In the genomic region with DNA sequence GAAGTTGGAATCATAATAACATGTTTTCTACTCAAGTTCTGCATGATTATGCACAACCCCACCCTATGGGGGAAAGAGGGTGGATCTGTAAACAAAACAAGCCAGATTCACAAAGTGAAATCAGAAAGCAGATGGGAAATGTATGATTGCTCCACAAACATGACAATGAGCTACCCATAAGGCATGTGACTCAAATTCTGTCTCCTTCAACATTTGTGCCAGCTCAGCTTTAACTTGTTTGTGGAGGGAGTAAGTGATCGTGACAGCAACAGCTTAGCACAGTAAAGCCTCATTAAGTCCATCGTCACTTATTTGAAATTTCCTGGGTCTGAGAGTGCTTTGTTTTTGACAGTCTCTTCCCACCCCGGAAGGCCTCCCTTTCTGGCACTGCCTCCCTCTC, we compare ENCODE assay signal across 1 cellular context.
TF ChIP-seq lines count a peak whose summit lies in the region.

No MANE protein-coding gene starts in this region.

TF ChIP-seq in H1, 55 proteins besides CTCF, POLR2A, EP300 and RAD21:
- TF ChIP-seq SIN3A (conservative IDR thresholded peaks at IDR 0.05 in 1 of 2, IDR thresholded peaks at IDR 0.05 in 1 of 2; ENCODE audit: low read depth in 1 of 2, low read length in 2 of 2) = no peak
- TF ChIP-seq, protein P1, sequence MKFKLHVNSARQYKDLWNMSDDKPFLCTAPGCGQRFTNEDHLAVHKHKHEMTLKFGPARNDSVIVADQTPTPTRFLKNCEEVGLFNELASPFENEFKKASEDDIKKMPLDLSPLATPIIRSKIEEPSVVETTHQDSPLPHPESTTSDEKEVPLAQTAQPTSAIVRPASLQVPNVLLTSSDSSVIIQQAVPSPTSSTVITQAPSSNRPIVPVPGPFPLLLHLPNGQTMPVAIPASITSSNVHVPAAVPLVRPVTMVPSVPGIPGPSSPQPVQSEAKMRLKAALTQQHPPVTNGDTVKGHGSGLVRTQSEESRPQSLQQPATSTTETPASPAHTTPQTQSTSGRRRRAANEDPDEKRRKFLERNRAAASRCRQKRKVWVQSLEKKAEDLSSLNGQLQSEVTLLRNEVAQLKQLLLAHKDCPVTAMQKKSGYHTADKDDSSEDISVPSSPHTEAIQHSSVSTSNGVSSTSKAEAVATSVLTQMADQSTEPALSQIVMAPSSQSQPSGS (IDR thresholded peaks at IDR 0.05; ENCODE audit: low read length) = no peak
- TF ChIP-seq KDM5A (IDR thresholded peaks at IDR 0.05; ENCODE audit: low read length) = no peak
- no peak for TF ChIP-seq SP2 (IDR thresholded peaks at IDR 0.05; ENCODE audit: low read length)
- no peak for TF ChIP-seq TEAD4 (IDR thresholded peaks at IDR 0.05; ENCODE audit: low read depth, low read length)
- TF ChIP-seq CBX8 (IDR thresholded peaks at IDR 0.05; ENCODE audit: borderline replicate concordance, low read depth, low read length) = no peak
- TF ChIP-seq POLR2AphosphoS5 (IDR thresholded peaks at IDR 0.05; ENCODE audit: low read depth, low read length) = no peak
- TF ChIP-seq, protein P2, sequence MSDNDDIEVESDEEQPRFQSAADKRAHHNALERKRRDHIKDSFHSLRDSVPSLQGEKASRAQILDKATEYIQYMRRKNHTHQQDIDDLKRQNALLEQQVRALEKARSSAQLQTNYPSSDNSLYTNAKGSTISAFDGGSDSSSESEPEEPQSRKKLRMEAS (IDR thresholded peaks at IDR 0.05) = no peak
- TF ChIP-seq CHD1 (IDR thresholded peaks at IDR 0.05; ENCODE audit: low read depth, low read length) = no peak
- TF ChIP-seq SP4 (IDR thresholded peaks at IDR 0.05; ENCODE audit: low read length) = no peak
- TF ChIP-seq PHF8 (conservative IDR thresholded peaks at IDR 0.05; ENCODE audit: low read depth, low read length) = no peak
- TF ChIP-seq ZNF274 (IDR thresholded peaks at IDR 0.05; ENCODE audit: borderline replicate concordance, extremely low read depth, low read length) = no peak
- TF ChIP-seq TCF12 (IDR thresholded peaks at IDR 0.05; ENCODE audit: low read depth, low read length) = no peak
- TF ChIP-seq SUZ12 (IDR thresholded peaks at IDR 0.05; ENCODE audit: low read length) = no peak
- TF ChIP-seq POU5F1 (IDR thresholded peaks at IDR 0.05; ENCODE audit: low read depth, low read length) = no peak
- no peak for TF ChIP-seq KDM4A (IDR thresholded peaks at IDR 0.05; ENCODE audit: low read depth, low read length, severe bottlenecking)
- TF ChIP-seq RBBP5 (IDR thresholded peaks at IDR 0.05; ENCODE audit: borderline replicate concordance, low read depth, low read length) = no peak
